Comparison of ENCODE assay signal across 1 cellular context in genomic region chr9:137302176-137303030, GRCh38.
A peak's percentile ranks its signal among the peaks of the same experiment; 100 is the strongest.
TF ChIP-seq lines count a peak whose summit lies in the region.

A gene with protein sequence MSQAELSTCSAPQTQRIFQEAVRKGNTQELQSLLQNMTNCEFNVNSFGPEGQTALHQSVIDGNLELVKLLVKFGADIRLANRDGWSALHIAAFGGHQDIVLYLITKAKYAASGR (minus strand): TSS chr9:137302271. CDS start chr9:137301928, 343 bp downstream.

TF ChIP-seq in HEK293, 187 proteins besides CTCF, POLR2A, EP300 and RAD21 (continued from another document and continues in another):
- TF ChIP-seq TSHZ1 (tag by site-specific recombination; IDR thresholded peaks at IDR 0.05; ENCODE audit: borderline replicate concordance) (no peak; the same call in 1 of the 2 replicates), HIC1 (tag by site-specific recombination; IDR thresholded peaks at IDR 0.05) (peak; percentile 68), MEIS1 (CRISPR knock-in tag; IDR thresholded peaks at IDR 0.05; ENCODE audit: borderline replicate concordance) (no peak), ZNF155 (tag by site-specific recombination; IDR thresholded peaks at IDR 0.05) (no peak), ZNF324 (tag by site-specific recombination; IDR thresholded peaks at IDR 0.05) (no peak), ZNF529 (tag by site-specific recombination; IDR thresholded peaks at IDR 0.05; ENCODE audit: insufficient replicate concordance) (no peak), YY1 (tag by site-specific recombination; IDR thresholded peaks at IDR 0.05) (peak; percentile 65), ZNF777 (tag by site-specific recombination; IDR thresholded peaks at IDR 0.05; ENCODE audit: borderline replicate concordance) (no peak), ZNF114 (tag by site-specific recombination; IDR thresholded peaks at IDR 0.05) (no peak), ZNF221 (tag by site-specific recombination; IDR thresholded peaks at IDR 0.05; ENCODE audit: borderline replicate concordance) (no peak), KLF1 (tag by site-specific recombination; IDR thresholded peaks at IDR 0.05) (no peak; the same call in 1 of the 2 replicates), KLF16 (tag by site-specific recombination; IDR thresholded peaks at IDR 0.05) (0 out of 2 replicates have a peak, but pooled peaks have one; percentile 20), ZNF571 (tag by site-specific recombination; IDR thresholded peaks at IDR 0.05) (no peak), WT1 (tag by site-specific recombination; IDR thresholded peaks at IDR 0.05) (no peak; the same call in 1 of the 2 replicates), KLF7 (tag by site-specific recombination; IDR thresholded peaks at IDR 0.05; ENCODE audit: borderline replicate concordance) (no peak), KLF8 (tag by site-specific recombination; IDR thresholded peaks at IDR 0.05) (peak; percentile 54; the same call in 1 of the 2 replicates), ZNF174 (tag by site-specific recombination; IDR thresholded peaks at IDR 0.05) (no peak), ZNF394 (tag by site-specific recombination; IDR thresholded peaks at IDR 0.05; ENCODE audit: borderline replicate concordance) (no peak), ZIC2 (tag by site-specific recombination; IDR thresholded peaks at IDR 0.05) (peak; percentile 60), ZNF624 (tag by site-specific recombination; IDR thresholded peaks at IDR 0.05) (no peak), ZNF585B (tag by site-specific recombination; IDR thresholded peaks at IDR 0.05) (no peak), ZNF776 (tag by site-specific recombination; IDR thresholded peaks at IDR 0.05; ENCODE audit: borderline replicate concordance) (no peak), ZNF654 (tag by site-specific recombination; IDR thresholded peaks at IDR 0.05; ENCODE audit: low read depth) (no peak), ZNF433 (tag by site-specific recombination; IDR thresholded peaks at IDR 0.05; ENCODE audit: low read depth) (no peak), ZNF391 (tag by site-specific recombination; IDR thresholded peaks at IDR 0.05; ENCODE audit: borderline replicate concordance, low read depth) (0 out of 2 replicates have a peak, but pooled peaks have one; percentile 43), ZNF76 (tag by site-specific recombination; IDR thresholded peaks at IDR 0.05; ENCODE audit: borderline replicate concordance, low read depth) (peak; percentile 48; the same call in 1 of the 2 replicates), ZNF600 (tag by site-specific recombination; IDR thresholded peaks at IDR 0.05) (no peak), REPIN1 (tag by site-specific recombination; IDR thresholded peaks at IDR 0.05; ENCODE audit: low read depth) (no peak), ZNF354C (tag by site-specific recombination; IDR thresholded peaks at IDR 0.05; ENCODE audit: borderline replicate concordance, low read depth) (no peak), OSR2 (tag by site-specific recombination; IDR thresholded peaks at IDR 0.05) (peak; percentile 86), IKZF3 (tag by site-specific recombination; IDR thresholded peaks at IDR 0.05) (no peak), ZNF677 (tag by site-specific recombination; IDR thresholded peaks at IDR 0.05) (no peak), HOXA7 (CRISPR knock-in tag; IDR thresholded peaks at IDR 0.05; ENCODE audit: borderline replicate concordance) (no peak), ZNF132 (tag by site-specific recombination; IDR thresholded peaks at IDR 0.05; ENCODE audit: borderline replicate concordance) (no peak), ZNF2 (tag by site-specific recombination; IDR thresholded peaks at IDR 0.05) (no peak), TRIM28 (IDR thresholded peaks at IDR 0.05; ENCODE audit: borderline replicate concordance, low read length) (no peak), ZNF658 (tag by site-specific recombination; IDR thresholded peaks at IDR 0.05) (no peak), BCL11A (tag by site-specific recombination; IDR thresholded peaks at IDR 0.05; ENCODE audit: low read depth) (no peak), ZNF549 (tag by site-specific recombination; IDR thresholded peaks at IDR 0.05) (no peak), ZBTB17 (tag by site-specific recombination; IDR thresholded peaks at IDR 0.05) (no peak), ZNF48 (tag by site-specific recombination; IDR thresholded peaks at IDR 0.05) (no peak), SP2 (tag by site-specific recombination; IDR thresholded peaks at IDR 0.05) (no peak), ZNF311 (tag by site-specific recombination; IDR thresholded peaks at IDR 0.05; ENCODE audit: borderline replicate concordance) (no peak), ZBTB48 (tag by site-specific recombination; IDR thresholded peaks at IDR 0.05) (peak; percentile 46; the same call in 1 of the 2 replicates), ZNF404 (tag by site-specific recombination; IDR thresholded peaks at IDR 0.05) (no peak)
- TF ChIP-seq, protein P1, sequence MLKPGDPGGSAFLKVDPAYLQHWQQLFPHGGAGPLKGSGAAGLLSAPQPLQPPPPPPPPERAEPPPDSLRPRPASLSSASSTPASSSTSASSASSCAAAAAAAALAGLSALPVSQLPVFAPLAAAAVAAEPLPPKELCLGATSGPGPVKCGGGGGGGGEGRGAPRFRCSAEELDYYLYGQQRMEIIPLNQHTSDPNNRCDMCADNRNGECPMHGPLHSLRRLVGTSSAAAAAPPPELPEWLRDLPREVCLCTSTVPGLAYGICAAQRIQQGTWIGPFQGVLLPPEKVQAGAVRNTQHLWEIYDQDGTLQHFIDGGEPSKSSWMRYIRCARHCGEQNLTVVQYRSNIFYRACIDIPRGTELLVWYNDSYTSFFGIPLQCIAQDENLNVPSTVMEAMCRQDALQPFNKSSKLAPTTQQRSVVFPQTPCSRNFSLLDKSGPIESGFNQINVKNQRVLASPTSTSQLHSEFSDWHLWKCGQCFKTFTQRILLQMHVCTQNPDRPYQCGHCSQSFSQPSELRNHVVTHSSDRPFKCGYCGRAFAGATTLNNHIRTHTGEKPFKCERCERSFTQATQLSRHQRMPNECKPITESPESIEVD (tag by site-specific recombination; IDR thresholded peaks at IDR 0.05) = no peak
- TF ChIP-seq, protein P2, sequence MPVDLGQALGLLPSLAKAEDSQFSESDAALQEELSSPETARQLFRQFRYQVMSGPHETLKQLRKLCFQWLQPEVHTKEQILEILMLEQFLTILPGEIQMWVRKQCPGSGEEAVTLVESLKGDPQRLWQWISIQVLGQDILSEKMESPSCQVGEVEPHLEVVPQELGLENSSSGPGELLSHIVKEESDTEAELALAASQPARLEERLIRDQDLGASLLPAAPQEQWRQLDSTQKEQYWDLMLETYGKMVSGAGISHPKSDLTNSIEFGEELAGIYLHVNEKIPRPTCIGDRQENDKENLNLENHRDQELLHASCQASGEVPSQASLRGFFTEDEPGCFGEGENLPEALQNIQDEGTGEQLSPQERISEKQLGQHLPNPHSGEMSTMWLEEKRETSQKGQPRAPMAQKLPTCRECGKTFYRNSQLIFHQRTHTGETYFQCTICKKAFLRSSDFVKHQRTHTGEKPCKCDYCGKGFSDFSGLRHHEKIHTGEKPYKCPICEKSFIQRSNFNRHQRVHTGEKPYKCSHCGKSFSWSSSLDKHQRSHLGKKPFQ (tag by site-specific recombination; IDR thresholded peaks at IDR 0.05) = no peak
- TF ChIP-seq, protein P3, sequence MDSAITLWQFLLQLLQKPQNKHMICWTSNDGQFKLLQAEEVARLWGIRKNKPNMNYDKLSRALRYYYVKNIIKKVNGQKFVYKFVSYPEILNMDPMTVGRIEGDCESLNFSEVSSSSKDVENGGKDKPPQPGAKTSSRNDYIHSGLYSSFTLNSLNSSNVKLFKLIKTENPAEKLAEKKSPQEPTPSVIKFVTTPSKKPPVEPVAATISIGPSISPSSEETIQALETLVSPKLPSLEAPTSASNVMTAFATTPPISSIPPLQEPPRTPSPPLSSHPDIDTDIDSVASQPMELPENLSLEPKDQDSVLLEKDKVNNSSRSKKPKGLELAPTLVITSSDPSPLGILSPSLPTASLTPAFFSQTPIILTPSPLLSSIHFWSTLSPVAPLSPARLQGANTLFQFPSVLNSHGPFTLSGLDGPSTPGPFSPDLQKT (IDR thresholded peaks at IDR 0.05; ENCODE audit: borderline replicate concordance, low read depth, low read length) = no peak
- TF ChIP-seq, protein P4, sequence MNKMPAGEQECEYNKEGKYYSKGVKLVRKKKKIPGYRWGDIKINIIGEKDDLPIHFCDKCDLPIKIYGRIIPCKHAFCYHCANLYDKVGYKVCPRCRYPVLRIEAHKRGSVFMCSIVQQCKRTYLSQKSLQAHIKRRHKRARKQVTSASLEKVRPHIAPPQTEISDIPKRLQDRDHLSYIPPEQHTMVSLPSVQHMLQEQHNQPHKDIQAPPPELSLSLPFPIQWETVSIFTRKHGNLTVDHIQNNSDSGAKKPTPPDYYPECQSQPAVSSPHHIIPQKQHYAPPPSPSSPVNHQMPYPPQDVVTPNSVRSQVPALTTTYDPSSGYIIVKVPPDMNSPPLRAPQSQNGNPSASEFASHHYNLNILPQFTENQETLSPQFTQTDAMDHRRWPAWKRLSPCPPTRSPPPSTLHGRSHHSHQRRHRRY (tag by site-specific recombination; IDR thresholded peaks at IDR 0.05) = no peak
- TF ChIP-seq, protein P5, sequence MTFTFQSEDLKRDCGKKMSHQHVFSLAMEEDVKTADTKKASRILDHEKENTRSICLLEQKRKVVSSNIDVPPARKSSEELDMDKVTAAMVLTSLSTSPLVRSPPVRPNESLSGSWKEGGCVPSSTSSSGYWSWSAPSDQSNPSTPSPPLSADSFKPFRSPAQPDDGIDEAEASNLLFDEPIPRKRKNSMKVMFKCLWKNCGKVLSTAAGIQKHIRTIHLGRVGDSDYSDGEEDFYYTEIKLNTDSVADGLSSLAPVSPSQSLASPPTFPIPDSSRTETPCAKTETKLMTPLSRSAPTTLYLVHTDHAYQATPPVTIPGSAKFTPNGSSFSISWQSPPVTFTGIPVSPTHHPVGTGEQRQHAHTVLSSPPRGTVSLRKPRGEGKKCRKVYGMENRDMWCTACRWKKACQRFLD (tag by site-specific recombination; IDR thresholded peaks at IDR 0.05) = no peak
- TF ChIP-seq, protein P6, sequence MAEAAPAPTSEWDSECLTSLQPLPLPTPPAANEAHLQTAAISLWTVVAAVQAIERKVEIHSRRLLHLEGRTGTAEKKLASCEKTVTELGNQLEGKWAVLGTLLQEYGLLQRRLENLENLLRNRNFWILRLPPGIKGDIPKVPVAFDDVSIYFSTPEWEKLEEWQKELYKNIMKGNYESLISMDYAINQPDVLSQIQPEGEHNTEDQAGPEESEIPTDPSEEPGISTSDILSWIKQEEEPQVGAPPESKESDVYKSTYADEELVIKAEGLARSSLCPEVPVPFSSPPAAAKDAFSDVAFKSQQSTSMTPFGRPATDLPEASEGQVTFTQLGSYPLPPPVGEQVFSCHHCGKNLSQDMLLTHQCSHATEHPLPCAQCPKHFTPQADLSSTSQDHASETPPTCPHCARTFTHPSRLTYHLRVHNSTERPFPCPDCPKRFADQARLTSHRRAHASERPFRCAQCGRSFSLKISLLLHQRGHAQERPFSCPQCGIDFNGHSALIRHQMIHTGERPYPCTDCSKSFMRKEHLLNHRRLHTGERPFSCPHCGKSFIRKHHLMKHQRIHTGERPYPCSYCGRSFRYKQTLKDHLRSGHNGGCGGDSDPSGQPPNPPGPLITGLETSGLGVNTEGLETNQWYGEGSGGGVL (tag by site-specific recombination; IDR thresholded peaks at IDR 0.05) = peak; percentile 11; the same call in 1 of the 2 replicates
- TF ChIP-seq, protein P7, sequence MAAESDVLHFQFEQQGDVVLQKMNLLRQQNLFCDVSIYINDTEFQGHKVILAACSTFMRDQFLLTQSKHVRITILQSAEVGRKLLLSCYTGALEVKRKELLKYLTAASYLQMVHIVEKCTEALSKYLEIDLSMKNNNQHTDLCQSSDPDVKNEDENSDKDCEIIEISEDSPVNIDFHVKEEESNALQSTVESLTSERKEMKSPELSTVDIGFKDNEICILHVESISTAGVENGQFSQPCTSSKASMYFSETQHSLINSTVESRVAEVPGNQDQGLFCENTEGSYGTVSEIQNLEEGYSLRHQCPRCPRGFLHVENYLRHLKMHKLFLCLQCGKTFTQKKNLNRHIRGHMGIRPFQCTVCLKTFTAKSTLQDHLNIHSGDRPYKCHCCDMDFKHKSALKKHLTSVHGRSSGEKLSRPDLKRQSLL (tag by site-specific recombination; IDR thresholded peaks at IDR 0.05) = no peak
